ENCODE assay signal across 12 cellular contexts in the genomic region with DNA sequence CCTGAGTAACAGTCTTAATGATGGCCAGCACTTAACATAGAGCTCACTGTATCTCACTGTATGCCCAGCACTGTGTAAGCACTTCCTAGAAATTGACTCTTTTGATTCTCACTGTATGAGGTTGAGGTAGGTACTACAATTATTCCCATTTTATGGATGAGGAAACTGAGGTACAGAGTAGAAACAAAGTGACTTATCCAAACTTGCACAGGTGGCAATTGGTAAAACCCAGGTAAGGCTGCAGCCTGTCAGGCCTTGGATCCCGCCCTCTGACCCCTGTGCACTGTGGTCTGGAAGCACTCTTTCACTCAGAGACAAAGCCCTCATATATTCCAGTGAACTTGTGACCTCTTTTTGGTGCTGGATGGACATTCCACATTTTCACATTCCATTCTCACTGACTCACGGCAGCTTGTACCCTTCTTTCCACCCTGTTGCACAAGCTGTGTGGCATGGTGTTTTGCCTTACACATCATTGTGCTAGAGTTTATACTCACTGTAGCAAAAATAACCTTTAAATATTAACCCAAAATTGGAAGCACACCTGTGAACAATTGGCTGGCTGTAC. TPM values are rescaled to one million over a fixed set of nuclear protein-coding genes. Genes with fewer than 3 reads are reported as not detected.
DNase-seq lines count a peak whose midpoint lies in the region; ATAC-seq and TF ChIP-seq lines count a peak whose summit lies in the region.
"Had no signal": no experiment of that assay in that cellular context is flagged by ENCODE, and none has a peak within 500 bp of the region (broad histone marks: within the 10 kb centered on the region; RNA-seq: fewer than 3 reads in every experiment).

No MANE protein-coding gene starts in this region.

- H3K27me3 Mint-ChIP-seq in mesothelial cell of epicardium (ENCODE audit: low read depth), result no peaks in the 10 kb centered on the region

- no peaks in the 10 kb centered on the region for H3K4me1 ChIP-seq in gastrocnemius medialis

- TF ChIP-seq POLR2A in gastrocnemius medialis (IDR thresholded peaks at IDR 0.05), result no peak

- in situ Hi-C loops in gastrocnemius medialis (cut with MboI; ENCODE audit: low sequenced_read_pairs in 4 of 4), result no loop called here

- no peaks in the 10 kb centered on the region for H3K27me3 ChIP-seq in gastrocnemius medialis

- no peaks in the 10 kb centered on the region for H3K36me3 ChIP-seq in gastrocnemius medialis

- peaks cover 15% of the 10 kb centered on the region for H3K9me3 Mint-ChIP-seq in mesothelial cell of epicardium

- no peaks in the 10 kb centered on the region for H3K9me3 ChIP-seq in gastrocnemius medialis

- ATAC-seq in gastrocnemius medialis (no peak), HG03439 (IDR thresholded peaks at IDR 0.05; ENCODE audit: unreplicated experiment) (no peak)
- ATAC-seq: activated naive CD4-positive, alpha-beta T cell treated with anti-CD3 and anti-CD28 coated beads, Interleukin-2, amount 50 U/mL, for 72 hours had no signal

- H3K36me3 Mint-ChIP-seq in mesothelial cell of epicardium, result peaks cover 7% of the 10 kb centered on the region

- TF ChIP-seq CTCF in mesothelial cell of epicardium (IDR thresholded peaks at IDR 0.05; ENCODE audit: unreplicated experiment), result no peak
- TF ChIP-seq CTCF in gastrocnemius medialis (IDR thresholded peaks at IDR 0.05 in 4 of 5, conservative IDR thresholded peaks at IDR 0.05 in 1 of 5), result no peak

- H3K4me3 Mint-ChIP-seq in mesothelial cell of epicardium, result no peak overlapping the region

- peak overlapping the region; percentile 43 for H3K27ac Mint-ChIP-seq in mesothelial cell of epicardium
- H3K27ac Mint-ChIP-seq: activated naive CD4-positive, alpha-beta T cell treated with anti-CD3 and anti-CD28 coated beads, Interleukin-2, amount 50 U/mL, for 72 hours had no signal

- no peak overlapping the region for H3K27ac ChIP-seq in gastrocnemius medialis

- peaks cover 12% of the 10 kb centered on the region for H3K4me1 Mint-ChIP-seq in mesothelial cell of epicardium
- H3K4me1 Mint-ChIP-seq: CD4-positive, alpha-beta memory T cell had no signal

- DNase-seq in AG08395 (ENCODE audit: low spot score) (peak; percentile 90), M059J (ENCODE audit: low read depth) (peak; percentile 98), epidermal melanocyte (ENCODE audit: insufficient read length, low spot score) (peak; percentile 80), mesothelial cell of epicardium (ENCODE audit: low spot score in 2 of 2, unreplicated experiment in 2 of 2) (no peak), DMS153 (lab: John Stamatoyannopoulos, UW) (no peak), gastrocnemius medialis (no peak)
- DNase-seq in activated T-cell treated with anti-CD3 and anti-CD28 coated beads, Interleukin-2, amount 50 U/mL, for 1 hour, result no peak
- DNase-seq: CD4-positive, alpha-beta memory T cell; NCI-H1694; stimulated activated CD4-positive, alpha-beta T cell treated with anti-CD3 and anti-CD28 coated beads, Interleukin-2, amount 100 ng/mL, for 48 hours had no signal

- H3K4me3 ChIP-seq in gastrocnemius medialis, result no peak overlapping the region

- intact Hi-C loops in gastrocnemius medialis (cut with DNase I; ENCODE audit: low total_unique reads), result no loop called here

RNA-seq across cellular contexts. Expression of a gene that starts 21.7 kb away (rescaled TPM):
- total RNA-seq in M059J (2014; rRNA removed; shearing (Covaris generic)), result 0.17 TPM in 1 of 2 replicates, not detected in the other
- total RNA-seq in mesothelial cell of epicardium, result 0.18 TPM in 1 of 3 replicates, not detected in the others
- total RNA-seq in gastrocnemius medialis, result not detected

Comparison
In these comparisons a context has a peak if more than half of its experiments do, and no peak if none do; other contexts are left out.
1. DNase-seq: peak in AG08395 (single experiment), M059J (single experiment) and epidermal melanocyte (single experiment); none in mesothelial cell of epicardium (0 of 2), activated T-cell treated with anti-CD3 and anti-CD28 coated beads, Interleukin-2, amount 50 U/mL, for 1 hour (single experiment), DMS153 (single experiment) and gastrocnemius medialis (0 of 2).